In genomic region chr5:116557669-116558271, GRCh38 we compare ENCODE assay signal across 8 cellular contexts. TPM values are rescaled to one million over a fixed set of nuclear protein-coding genes. Genes with fewer than 3 reads are reported as not detected.
DNase-seq lines count a peak whose midpoint lies in the region; ATAC-seq, FAIRE-seq and TF ChIP-seq lines count a peak whose summit lies in the region.

No MANE protein-coding gene starts in this region.

- H3K79me2 ChIP-seq in HCT116 (ENCODE audit: insufficient read depth, low read length) = no peaks in the 10 kb centered on the region

- no peaks in the 10 kb centered on the region for H3K9me3 Mint-ChIP-seq in stimulated activated memory B cell treated with anti-CD40 and anti-IgM and Interleukin-4, amounts not matched to agents 10 μg/mL and 1 μg/mL and 100 μg/mL, for 72 hours

- peak; percentile 72 for TF ChIP-seq RAD21 in HCT116 (IDR thresholded peaks at IDR 0.05; ENCODE audit: low read depth)

- H3K4me3 ChIP-seq in HCT116 (replicated peaks in 1 of 2; ENCODE audit: low read depth in 1 of 2, low read length in 2 of 2) (no peak overlapping the region), kidney epithelial cell (ENCODE audit: low read depth, low read length) (no peak overlapping the region), MG63 (no peak overlapping the region)

- H3K27ac ChIP-seq in HCT116 (ENCODE audit: low read depth, low read length) = no peak overlapping the region

- intact Hi-C loops in HCT116 (cut with micrococcal nuclease) = loop anchor here (2.0 to 5.0 kb wide), 2 partner anchors 390 to 419 kb away; no protein-coding TSS in a partner anchor

- H3K4me3 Mint-ChIP-seq in stimulated activated memory B cell treated with anti-CD40 and anti-IgM and Interleukin-4, amounts not matched to agents 10 μg/mL and 1 μg/mL and 100 μg/mL, for 72 hours = no peak overlapping the region

- no peak overlapping the region for H2AFZ ChIP-seq in HCT116 (ENCODE audit: low read depth, low read length, poor library complexity, severe bottlenecking)

- BruUV-seq in HCT116 (replicated peaks; lab: Mats Ljungman, UMichigan) = no TSS peak

- H3K9ac ChIP-seq in HCT116 (ENCODE audit: low read length) = no peak overlapping the region

- H3K9me2 ChIP-seq in HCT116 (ENCODE audit: insufficient read depth) = no peaks in the 10 kb centered on the region

- H3K4me1 ChIP-seq in HCT116 (ENCODE audit: control insufficient read depth in 1 of 2, insufficient read depth in 2 of 2, low read length in 2 of 2) = no peaks in the 10 kb centered on the region

- TF ChIP-seq CTCF in D721Med (IDR thresholded peaks at IDR 0.05; ENCODE audit: insufficient read depth, missing control alignments) = peak; percentile 68
- TF ChIP-seq CTCF in HCT116 (IDR thresholded peaks at IDR 0.05 in 2 of 3, conservative IDR thresholded peaks at IDR 0.05 in 1 of 3; ENCODE audit: borderline replicate concordance in 1 of 3, insufficient read depth in 1 of 3, low read depth in 2 of 3, low read length in 2 of 3) = peak; percentile 52 to 73 (median 66); a peak in 4 of 6 replicates
- TF ChIP-seq CTCF in kidney epithelial cell (IDR thresholded peaks at IDR 0.05; ENCODE audit: insufficient read depth, low read length, poor library complexity, severe bottlenecking) = peak; percentile 63

- peak; percentile 77 for ATAC-seq in HCT116
- ATAC-seq in HG02623 (IDR thresholded peaks at IDR 0.05; ENCODE audit: unreplicated experiment) = no peak
- no peak for ATAC-seq in stimulated activated memory B cell treated with anti-CD40 and anti-IgM and Interleukin-4, amounts not matched to agents 10 μg/mL and 1 μg/mL and 100 μg/mL, for 72 hours

- FAIRE-seq in D721Med (lab: Jason Lieb, UNC) = peak; percentile 11

- POLR2A ChIA-PET in HCT116 (lab: Charles Lee) = no interaction called here

- CTCF ChIA-PET in HCT116 (lab: Charles Lee) = no interaction called here

- TF ChIP-seq POLR2A in HCT116 (IDR thresholded peaks at IDR 0.05; ENCODE audit: borderline replicate concordance, extremely low read depth, insufficient read depth, insufficient read length) = no peak

- H3K36me3 ChIP-seq in HCT116 (ENCODE audit: control insufficient read depth in 1 of 2, insufficient read depth in 2 of 2, low read length in 2 of 2) (no peaks in the 10 kb centered on the region), kidney epithelial cell (ENCODE audit: control insufficient read depth, insufficient read depth, low read length) (no peaks in the 10 kb centered on the region), MG63 (no peaks in the 10 kb centered on the region)

- no peaks in the 10 kb centered on the region for H4K20me1 ChIP-seq in HCT116 (ENCODE audit: insufficient read depth)

- no peaks in the 10 kb centered on the region for H3K27me3 ChIP-seq in HCT116 (ENCODE audit: insufficient read depth, low read length)
- H3K27me3 ChIP-seq in kidney epithelial cell (ENCODE audit: control insufficient read depth, insufficient read depth, low read length) = no peaks in the 10 kb centered on the region
- H3K27me3 ChIP-seq in MG63 = no peaks in the 10 kb centered on the region

- H3K4me2 ChIP-seq in HCT116 (ENCODE audit: low read length) = peak overlapping the region; percentile 1; the same call in 1 of the 2 replicates

- RAD21 ChIA-PET in HCT116 (lab: Charles Lee; ENCODE audit: low non-redundant PET in 1 of 2, low total read pairs in 2 of 2, uncharacterized antibody in 2 of 2, unreplicated experiment in 2 of 2) = no interaction called here

- H3K36me3 Mint-ChIP-seq in stimulated activated memory B cell treated with anti-CD40 and anti-IgM and Interleukin-4, amounts not matched to agents 10 μg/mL and 1 μg/mL and 100 μg/mL, for 72 hours = no peaks in the 10 kb centered on the region

- H3K9me3 ChIP-seq in HCT116 (ENCODE audit: control insufficient read depth in 1 of 2, insufficient read depth in 1 of 2, low read depth in 1 of 2, low read length in 2 of 2) (no peaks in the 10 kb centered on the region), MG63 (no peaks in the 10 kb centered on the region)

- H3K4me1 Mint-ChIP-seq in stimulated activated memory B cell treated with anti-CD40 and anti-IgM and Interleukin-4, amounts not matched to agents 10 μg/mL and 1 μg/mL and 100 μg/mL, for 72 hours = peaks cover 10% of the 10 kb centered on the region

- no peaks in the 10 kb centered on the region for H3K27me3 Mint-ChIP-seq in stimulated activated memory B cell treated with anti-CD40 and anti-IgM and Interleukin-4, amounts not matched to agents 10 μg/mL and 1 μg/mL and 100 μg/mL, for 72 hours

- H3K27ac Mint-ChIP-seq in stimulated activated memory B cell treated with anti-CD40 and anti-IgM and Interleukin-4, amounts not matched to agents 10 μg/mL and 1 μg/mL and 100 μg/mL, for 72 hours = no peak overlapping the region

- DNase-seq in D721Med (ENCODE audit: insufficient read length, low spot score) = no peak
- no peak for DNase-seq in HCT116 (ENCODE audit: low read depth, low spot score)
- DNase-seq in SW480 (ENCODE audit: low spot score) = peak; percentile 59
- DNase-seq in kidney epithelial cell (ENCODE audit: low read depth) = no peak
- DNase-seq in NCI-H2107 treated with DMSO at 0.1 percent for 48 hours (lab: John Stamatoyannopoulos, UW; ENCODE audit: unreplicated experiment) = no peak
- DNase-seq in MG63 = no peak

TF ChIP-seq in HCT116, 20 proteins besides CTCF, POLR2A, EP300 and RAD21:
- TF ChIP-seq EZH2phosphoT487 (IDR thresholded peaks at IDR 0.05; ENCODE audit: borderline replicate concordance) = no peak
- TF ChIP-seq YY1 (IDR thresholded peaks at IDR 0.05; ENCODE audit: extremely low read depth, insufficient replicate concordance, low read depth, low read length) = no peak
- TF ChIP-seq POLR2AphosphoS5 (IDR thresholded peaks at IDR 0.05; ENCODE audit: low read depth, low read length) = no peak
- TF ChIP-seq, protein P1, sequence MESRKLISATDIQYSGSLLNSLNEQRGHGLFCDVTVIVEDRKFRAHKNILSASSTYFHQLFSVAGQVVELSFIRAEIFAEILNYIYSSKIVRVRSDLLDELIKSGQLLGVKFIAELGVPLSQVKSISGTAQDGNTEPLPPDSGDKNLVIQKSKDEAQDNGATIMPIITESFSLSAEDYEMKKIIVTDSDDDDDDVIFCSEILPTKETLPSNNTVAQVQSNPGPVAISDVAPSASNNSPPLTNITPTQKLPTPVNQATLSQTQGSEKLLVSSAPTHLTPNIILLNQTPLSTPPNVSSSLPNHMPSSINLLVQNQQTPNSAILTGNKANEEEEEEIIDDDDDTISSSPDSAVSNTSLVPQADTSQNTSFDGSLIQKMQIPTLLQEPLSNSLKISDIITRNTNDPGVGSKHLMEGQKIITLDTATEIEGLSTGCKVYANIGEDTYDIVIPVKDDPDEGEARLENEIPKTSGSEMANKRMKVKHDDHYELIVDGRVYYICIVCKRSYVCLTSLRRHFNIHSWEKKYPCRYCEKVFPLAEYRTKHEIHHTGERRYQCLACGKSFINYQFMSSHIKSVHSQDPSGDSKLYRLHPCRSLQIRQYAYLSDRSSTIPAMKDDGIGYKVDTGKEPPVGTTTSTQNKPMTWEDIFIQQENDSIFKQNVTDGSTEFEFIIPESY (IDR thresholded peaks at IDR 0.05; ENCODE audit: extremely low read depth, insufficient replicate concordance, low read length) = no peak
- 0 out of 2 replicates have a peak, but pooled peaks have one; percentile 15 for TF ChIP-seq SRF (IDR thresholded peaks at IDR 0.05; ENCODE audit: low read depth)

RNA-seq across cellular contexts. Expression of gene SEMA6A, which starts 16.9 kb away (rescaled TPM):
- total RNA-seq in HCT116 (2021; ENCODE audit: unreplicated experiment) = 6.7 TPM
- polyA plus RNA-seq in HCT116 (2012) = 5.0 and 5.5 TPM in 2 replicates
- 6.3 and 9.2 TPM in 2 replicates for total RNA-seq in kidney epithelial cell
- not detected in 2 replicates for total RNA-seq in MG63 (2014; rRNA removed; shearing (Covaris generic); ENCODE audit: low replicate concordance)
